In genomic region chr10:25629333-25629732, GRCh38 we compare ENCODE assay signal across 8 cellular contexts.
"Had no signal": no experiment of that assay in that cellular context is flagged by ENCODE, and none has a peak within 500 bp of the region (broad histone marks: within the 10 kb centered on the region; RNA-seq: fewer than 3 reads in every experiment).

No MANE protein-coding gene starts in this region.

- H3K4me3 ChIP-seq: GM12878 had no signal

- FAIRE-seq: G401.6, GM12878, GM12891, GM12892, GM18507, GM19239 had no signal

- ATAC-seq: GM12878 had no signal

- DNase-seq: GDM1, GF-D8 had no signal
